ENCODE assay signal across 12 cellular contexts in the genomic region with DNA sequence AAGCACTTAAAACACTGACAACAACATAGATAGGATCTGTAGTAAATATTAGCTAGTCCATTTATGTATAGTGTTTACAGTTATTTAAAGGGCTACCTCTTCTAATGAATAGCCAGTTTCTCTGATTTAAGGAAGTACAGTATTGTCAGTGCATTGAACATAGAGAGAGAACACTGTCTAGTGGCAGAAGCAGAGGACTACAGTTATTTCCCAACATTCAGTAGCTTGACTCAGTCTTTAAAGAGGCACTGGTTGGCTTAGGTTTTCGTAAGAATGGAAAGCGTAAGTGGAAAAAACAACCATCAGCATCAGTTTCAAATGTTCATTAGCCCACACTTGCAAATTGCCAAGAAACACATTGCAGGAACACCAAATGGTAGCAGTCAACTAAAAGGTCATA.
A peak's percentile ranks its signal among the peaks of the same experiment; 100 is the strongest.
DNase-seq lines count a peak whose midpoint lies in the region; TF ChIP-seq lines count a peak whose summit lies in the region.
"Had no signal": no experiment of that assay in that cellular context is flagged by ENCODE, and none has a peak within 500 bp of the region (broad histone marks: within the 10 kb centered on the region; RNA-seq: fewer than 3 reads in every experiment).

No MANE protein-coding gene starts in this region.

- 57 to 58% methylated on average over 2 of the region's 2 CpGs for WGBS in lower leg skin, 2 donors

- TF ChIP-seq CTCF in AG04450 (IDR thresholded peaks at IDR 0.05; ENCODE audit: low read depth, low read length): peak; percentile 45
- TF ChIP-seq CTCF in HFFc6 (IDR thresholded peaks at IDR 0.05): peak; percentile 70
- peak; percentile 47 for TF ChIP-seq CTCF in fibroblast of villous mesenchyme (IDR thresholded peaks at IDR 0.05; ENCODE audit: insufficient read depth, low read depth, low read length)
- no peak for TF ChIP-seq CTCF in lower leg skin (IDR thresholded peaks at IDR 0.05)

- peak overlapping the region; percentile 31; the same call in 1 of the 2 replicates for H3K4me3 Mint-ChIP-seq in HFFc6
- H3K4me3 Mint-ChIP-seq: effector memory CD8-positive, alpha-beta T cell; memory B cell had no signal

- DNase-seq in AG04450 (ENCODE audit: low read depth, low spot score) (no peak), HFFc6 (peak; percentile 55), SKM-1 treated with dmso at 0.1 percent for 144 hours (lab: John Stamatoyannopoulos, UW; ENCODE audit: unreplicated experiment) (peak; percentile 42), fibroblast of villous mesenchyme (ENCODE audit: low read depth) (peak; percentile 71), SHP77 treated with DMSO at 0.1 percent for 48 hours (lab: John Stamatoyannopoulos, UW) (no peak), NCI-H82 treated with DMSO at 0.1 percent for 48 hours (lab: John Stamatoyannopoulos, UW; ENCODE audit: unreplicated experiment) (no peak), activated gamma-delta T cell (lab: John Stamatoyannopoulos, UW) (no peak), lower leg skin (ENCODE audit: low spot score in 2 of 2) (no peak)
- DNase-seq: activated CD8-positive, alpha-beta memory T cell treated with anti-CD3 and anti-CD28 coated beads, Interleukin-2, amount 50 U/mL, for 48 hours; effector memory CD8-positive, alpha-beta T cell; SHP77 had no signal

- TF ChIP-seq POLR2A in lower leg skin (IDR thresholded peaks at IDR 0.05): no peak

- H3K27ac ChIP-seq in AG04450 (ENCODE audit: low read depth, low read length): no peak overlapping the region

- peak overlapping the region; percentile 12; the same call in 1 of the 2 replicates for H3K27ac Mint-ChIP-seq in HFFc6
- H3K27ac Mint-ChIP-seq: effector memory CD8-positive, alpha-beta T cell; memory B cell had no signal

- H3K36me3 Mint-ChIP-seq in HFFc6 (ENCODE audit: low read depth): no peaks in the 10 kb centered on the region
- H3K36me3 Mint-ChIP-seq: memory B cell had no signal

- POLR2A ChIA-PET in AG04450 (lab: Yijun Ruan, JAX): no interaction called here

- intact Hi-C loops in lower leg skin (cut with DNase I; ENCODE audit: low total_unique reads): no loop called here

- H3K27me3 ChIP-seq in AG04450 (ENCODE audit: control insufficient read depth, insufficient read depth, low read length): no peaks in the 10 kb centered on the region

- H3K4me1 Mint-ChIP-seq in HFFc6 (ENCODE audit: low read depth): peaks cover 46% of the 10 kb centered on the region
- H3K4me1 Mint-ChIP-seq: memory B cell had no signal

- CTCF ChIA-PET in AG04450 (lab: Charles Lee): interaction anchor here (1.0 to 2.4 kb wide), 5 partner anchors 10 to 409 kb away, joined by 3 to 7 read pairs (median 3); no protein-coding TSS in a partner anchor

- H3K9me3 ChIP-seq in AG04450 (ENCODE audit: control insufficient read depth, insufficient read depth, low read length): no peaks in the 10 kb centered on the region

- no peak overlapping the region for H3K4me3 ChIP-seq in AG04450 (ENCODE audit: low read depth, low read length)
- no peak overlapping the region for H3K4me3 ChIP-seq in fibroblast of villous mesenchyme (ENCODE audit: low read depth, low read length)
- no peak overlapping the region for H3K4me3 ChIP-seq in lower leg skin (ENCODE audit: low read depth, poor library complexity, severe bottlenecking)

- no peaks in the 10 kb centered on the region for H3K9me3 Mint-ChIP-seq in HFFc6
- H3K9me3 Mint-ChIP-seq: memory B cell had no signal

- H3K27me3 Mint-ChIP-seq in HFFc6 (ENCODE audit: insufficient read depth): peaks cover 2% of the 10 kb centered on the region; the same call in 1 of the 2 replicates
- H3K27me3 Mint-ChIP-seq: memory B cell had no signal

Comparison
In these comparisons a context has a peak if more than half of its experiments do, and no peak if none do; other contexts are left out.
1. DNase-seq: peak in HFFc6 (single experiment), SKM-1 treated with dmso at 0.1 percent for 144 hours (single experiment) and fibroblast of villous mesenchyme (single experiment); none in AG04450 (single experiment), SHP77 treated with DMSO at 0.1 percent for 48 hours (single experiment), NCI-H82 treated with DMSO at 0.1 percent for 48 hours (single experiment), activated gamma-delta T cell (single experiment) and lower leg skin (0 of 2).
2. CTCF ChIP-seq: peak in AG04450 (single experiment), HFFc6 (single experiment) and fibroblast of villous mesenchyme (single experiment); none in lower leg skin (0 of 3).